In genomic region chr11:97742717-97743116, GRCh38 we compare ENCODE assay signal across 1 cellular context.
TF ChIP-seq lines count a peak whose summit lies in the region.

No MANE protein-coding gene starts in this region.

TF ChIP-seq in IMR-90, 13 proteins besides CTCF, POLR2A, EP300 and RAD21:
- TF ChIP-seq CEBPB (IDR thresholded peaks at IDR 0.05; ENCODE audit: low read depth, low read length) (peak; percentile 63; the same call in 1 of the 2 replicates), CHD1 (IDR thresholded peaks at IDR 0.05; ENCODE audit: low read depth, low read length) (no peak), NFE2L2 (IDR thresholded peaks at IDR 0.05; ENCODE audit: low read depth, low read length) (no peak)
